1 cellular context compared by ENCODE assay signal in the genomic region with DNA sequence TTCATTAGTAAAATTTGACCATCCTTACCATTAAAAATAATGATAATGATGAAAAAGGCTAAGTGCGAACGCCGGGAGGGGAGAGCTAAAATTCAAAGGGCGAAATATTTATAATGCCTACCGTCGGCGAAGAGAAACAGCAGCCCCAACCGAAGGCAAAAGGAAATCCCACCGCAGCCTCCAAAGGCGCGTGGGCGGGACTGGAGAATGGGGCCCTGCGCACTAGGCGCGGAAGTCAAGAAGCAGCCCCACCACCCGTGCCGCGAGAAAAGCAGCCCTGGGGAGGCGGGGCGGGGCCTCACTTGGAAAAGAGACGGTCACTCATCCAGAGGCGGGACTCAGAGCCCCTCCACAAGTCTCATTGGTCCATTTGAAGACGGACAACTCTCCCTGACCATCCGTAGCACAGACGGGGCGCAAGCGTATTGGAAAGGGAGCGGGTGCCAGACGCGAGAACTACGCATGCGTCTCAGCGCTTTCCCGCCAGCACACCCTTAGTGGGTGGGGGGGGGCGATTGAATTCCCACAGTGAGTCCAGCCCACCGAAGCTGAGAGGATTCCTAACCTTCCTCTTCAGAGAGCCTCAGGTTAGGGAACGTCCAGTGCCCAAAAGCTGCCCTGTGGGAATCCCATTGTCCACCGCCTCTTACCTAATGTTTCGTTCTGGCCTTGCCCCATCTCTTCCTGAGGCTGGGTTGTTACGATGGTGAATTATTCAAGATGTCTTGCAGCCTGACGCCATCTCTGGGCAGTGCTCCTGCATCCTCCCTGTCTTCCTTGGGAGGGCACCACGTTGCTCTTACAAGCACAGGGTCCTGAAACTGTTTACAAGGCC.
TF ChIP-seq lines count a peak whose summit lies in the region.

No MANE protein-coding gene starts in this region.

TF ChIP-seq in A549, 52 proteins besides CTCF, POLR2A, EP300 and RAD21 (continued from another document):
- TF ChIP-seq KDM1A (IDR thresholded peaks at IDR 0.05; ENCODE audit: low read depth), result no peak
- TF ChIP-seq, protein P1, sequence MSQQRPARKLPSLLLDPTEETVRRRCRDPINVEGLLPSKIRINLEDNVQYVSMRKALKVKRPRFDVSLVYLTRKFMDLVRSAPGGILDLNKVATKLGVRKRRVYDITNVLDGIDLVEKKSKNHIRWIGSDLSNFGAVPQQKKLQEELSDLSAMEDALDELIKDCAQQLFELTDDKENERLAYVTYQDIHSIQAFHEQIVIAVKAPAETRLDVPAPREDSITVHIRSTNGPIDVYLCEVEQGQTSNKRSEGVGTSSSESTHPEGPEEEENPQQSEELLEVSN (IDR thresholded peaks at IDR 0.05; ENCODE audit: borderline replicate concordance, low read depth), result peak; percentile 97
- no peak for TF ChIP-seq POLR2AphosphoS2 (conservative IDR thresholded peaks at IDR 0.05; ENCODE audit: low read length)
- TF ChIP-seq FOSL2 (IDR thresholded peaks at IDR 0.05), result no peak
- no peak for TF ChIP-seq FOSL2 (CRISPR knock-in tag; IDR thresholded peaks at IDR 0.05)
- TF ChIP-seq PHF8 (IDR thresholded peaks at IDR 0.05; ENCODE audit: borderline replicate concordance, low read depth), result peak; percentile 75
- TF ChIP-seq GATA3 (IDR thresholded peaks at IDR 0.05; ENCODE audit: borderline replicate concordance), result no peak
- TF ChIP-seq USF2 (IDR thresholded peaks at IDR 0.05), result no peak; the same call in 1 of the 2 replicates
- TF ChIP-seq RCOR1 (IDR thresholded peaks at IDR 0.05; ENCODE audit: low read depth, low read length), result no peak
- TF ChIP-seq, protein P2, sequence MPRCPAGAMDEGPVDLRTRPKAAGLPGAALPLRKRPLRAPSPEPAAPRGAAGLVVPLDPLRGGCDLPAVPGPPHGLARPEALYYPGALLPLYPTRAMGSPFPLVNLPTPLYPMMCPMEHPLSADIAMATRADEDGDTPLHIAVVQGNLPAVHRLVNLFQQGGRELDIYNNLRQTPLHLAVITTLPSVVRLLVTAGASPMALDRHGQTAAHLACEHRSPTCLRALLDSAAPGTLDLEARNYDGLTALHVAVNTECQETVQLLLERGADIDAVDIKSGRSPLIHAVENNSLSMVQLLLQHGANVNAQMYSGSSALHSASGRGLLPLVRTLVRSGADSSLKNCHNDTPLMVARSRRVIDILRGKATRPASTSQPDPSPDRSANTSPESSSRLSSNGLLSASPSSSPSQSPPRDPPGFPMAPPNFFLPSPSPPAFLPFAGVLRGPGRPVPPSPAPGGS (IDR thresholded peaks at IDR 0.05), result peak; percentile 84; the same call in 2 of the 3 replicates
- no peak for TF ChIP-seq ZFP36 (IDR thresholded peaks at IDR 0.05; ENCODE audit: borderline replicate concordance, partially characterized antibody)
- TF ChIP-seq TFCP2L1 (CRISPR knock-in tag; IDR thresholded peaks at IDR 0.05), result no peak
- TF ChIP-seq RARB (CRISPR knock-in tag; IDR thresholded peaks at IDR 0.05), result no peak
- TF ChIP-seq, protein P3, sequence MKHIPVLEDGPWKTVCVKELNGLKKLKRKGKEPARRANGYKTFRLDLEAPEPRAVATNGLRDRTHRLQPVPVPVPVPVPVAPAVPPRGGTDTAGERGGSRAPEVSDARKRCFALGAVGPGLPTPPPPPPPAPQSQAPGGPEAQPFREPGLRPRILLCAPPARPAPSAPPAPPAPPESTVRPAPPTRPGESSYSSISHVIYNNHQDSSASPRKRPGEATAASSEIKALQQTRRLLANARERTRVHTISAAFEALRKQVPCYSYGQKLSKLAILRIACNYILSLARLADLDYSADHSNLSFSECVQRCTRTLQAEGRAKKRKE (CRISPR knock-in tag; IDR thresholded peaks at IDR 0.05; ENCODE audit: low read depth), result no peak
- TF ChIP-seq ELK1 (IDR thresholded peaks at IDR 0.05; ENCODE audit: low read depth, low read length), result no peak
- TF ChIP-seq CBX2 (IDR thresholded peaks at IDR 0.05; ENCODE audit: borderline replicate concordance, low read depth), result no peak
- TF ChIP-seq, protein P4, sequence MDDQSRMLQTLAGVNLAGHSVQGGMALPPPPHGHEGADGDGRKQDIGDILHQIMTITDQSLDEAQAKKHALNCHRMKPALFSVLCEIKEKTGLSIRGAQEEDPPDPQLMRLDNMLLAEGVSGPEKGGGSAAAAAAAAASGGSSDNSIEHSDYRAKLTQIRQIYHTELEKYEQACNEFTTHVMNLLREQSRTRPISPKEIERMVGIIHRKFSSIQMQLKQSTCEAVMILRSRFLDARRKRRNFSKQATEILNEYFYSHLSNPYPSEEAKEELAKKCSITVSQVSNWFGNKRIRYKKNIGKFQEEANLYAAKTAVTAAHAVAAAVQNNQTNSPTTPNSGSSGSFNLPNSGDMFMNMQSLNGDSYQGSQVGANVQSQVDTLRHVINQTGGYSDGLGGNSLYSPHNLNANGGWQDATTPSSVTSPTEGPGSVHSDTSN (IDR thresholded peaks at IDR 0.05), result peak; percentile 89
- no peak for TF ChIP-seq FOXS1 (CRISPR knock-in tag; IDR thresholded peaks at IDR 0.05)
- 0 out of 2 replicates have a peak, but pooled peaks have one; percentile 6 for TF ChIP-seq MAZ (IDR thresholded peaks at IDR 0.05; ENCODE audit: borderline replicate concordance, low read depth, low read length)
- TF ChIP-seq NFE2L2 (conservative IDR thresholded peaks at IDR 0.05; ENCODE audit: low read length), result no peak
- no peak for TF ChIP-seq ZC3H11A (IDR thresholded peaks at IDR 0.05)
- peak in 1 of 2 experiments; percentile 68; a peak in 1 of 5 replicates for TF ChIP-seq JUN (IDR thresholded peaks at IDR 0.05)
- no peak for TF ChIP-seq HOXA7 (CRISPR knock-in tag; IDR thresholded peaks at IDR 0.05)
- no peak for TF ChIP-seq HES2 (IDR thresholded peaks at IDR 0.05)
- no peak for TF ChIP-seq CEBPB (IDR thresholded peaks at IDR 0.05)
- TF ChIP-seq MAX (IDR thresholded peaks at IDR 0.05), result peak; percentile 76
- 0 out of 2 replicates have a peak, but pooled peaks have one; percentile 38 for TF ChIP-seq RNF2 (IDR thresholded peaks at IDR 0.05; ENCODE audit: borderline replicate concordance, low read depth)
- TF ChIP-seq ZSCAN20 (CRISPR knock-in tag; IDR thresholded peaks at IDR 0.05), result no peak
